Comparison of ENCODE assay signal across 8 cellular contexts in the genomic region with DNA sequence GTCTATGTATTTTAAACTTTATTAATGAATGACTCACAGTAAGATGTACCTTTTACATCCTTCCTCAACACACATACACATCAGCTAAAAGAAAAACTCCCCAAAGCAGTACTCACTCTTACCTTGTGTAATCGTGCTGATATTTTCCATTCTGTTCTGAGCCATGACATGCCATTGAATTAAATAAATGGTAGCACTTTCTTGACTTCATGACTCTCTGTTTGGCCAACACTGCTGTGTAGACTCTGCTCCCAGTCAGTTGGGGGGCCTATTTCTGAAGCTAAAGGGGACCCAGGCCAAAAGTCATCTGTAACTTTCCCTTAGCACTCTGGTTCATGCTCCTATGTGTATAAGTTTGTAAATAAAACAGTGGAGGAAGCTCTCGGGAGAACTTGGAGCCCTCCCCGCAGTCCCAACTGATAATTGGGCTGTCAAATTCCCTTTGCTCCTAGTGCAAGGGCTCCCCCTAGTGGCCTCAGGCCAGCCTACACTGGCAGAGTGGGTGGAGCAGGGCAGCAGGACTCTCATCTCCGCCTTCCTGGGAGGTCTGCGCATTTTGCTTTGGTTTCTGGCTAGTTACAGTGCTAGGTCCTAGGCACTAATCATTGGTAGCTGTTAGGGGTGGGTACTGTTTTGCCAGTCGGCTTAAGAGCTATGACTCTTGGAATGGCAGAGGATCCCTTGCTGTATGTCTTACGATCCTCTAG. TPM values are rescaled to one million over a fixed set of nuclear protein-coding genes. Genes with fewer than 3 reads are reported as not detected.
DNase-seq lines count a peak whose midpoint lies in the region; ATAC-seq and TF ChIP-seq lines count a peak whose summit lies in the region.

No MANE protein-coding gene starts in this region.

- H3K4me1 ChIP-seq in osteoblast (ENCODE audit: insufficient read depth, low read length), result peaks cover 15% of the 10 kb centered on the region

- H3K27ac Mint-ChIP-seq in type B pancreatic cell, result peak overlapping the region; percentile 35

- H4K20me1 ChIP-seq in osteoblast (ENCODE audit: insufficient read depth, low read length), result no peaks in the 10 kb centered on the region

- TF ChIP-seq CTCF in osteoblast (IDR thresholded peaks at IDR 0.05; ENCODE audit: extremely low read depth, low read depth, low read length) (peak; percentile 99), type B pancreatic cell (conservative IDR thresholded peaks at IDR 0.05) (peak; percentile 96)

- H3K36me3 ChIP-seq in osteoblast (ENCODE audit: insufficient read depth, low read length), result no peaks in the 10 kb centered on the region

- peak; percentile 79 for DNase-seq in EH (ENCODE audit: low read depth)
- peak; percentile 45 for DNase-seq in Jurkat, Clone E6-1 (ENCODE audit: low read depth, low spot score)
- peak; percentile 78 for DNase-seq in RPMI8226
- peak; percentile 40 for DNase-seq in activated T-helper 9 cell treated with anti-CD3 and anti-CD28 coated beads, Interleukin-2, amount 50 U/mL, for 16 hours (ENCODE audit: low read depth)
- peak; percentile 51 for DNase-seq in foreskin melanocyte
- peak; percentile 92 for DNase-seq in osteoblast (ENCODE audit: insufficient read length, low spot score, missing footprints)
- peak; percentile 86 for DNase-seq in type B pancreatic cell (ENCODE audit: extremely low spot score, unreplicated experiment)

- H3K27me3 Mint-ChIP-seq in type B pancreatic cell, result peaks cover 8% of the 10 kb centered on the region

- H3K4me3 ChIP-seq in Jurkat, Clone E6-1 (ENCODE audit: low read length), result no peak overlapping the region
- H3K4me3 ChIP-seq in osteoblast (ENCODE audit: insufficient read depth, low read length), result no peak overlapping the region

- peaks cover 6% of the 10 kb centered on the region for H3K27me3 ChIP-seq in osteoblast (ENCODE audit: insufficient read depth, low read length)

- no peaks in the 10 kb centered on the region for H3K9me3 ChIP-seq in osteoblast (ENCODE audit: low read depth, low read length)

- H3K79me2 ChIP-seq in osteoblast (ENCODE audit: insufficient read depth, low read length), result no peaks in the 10 kb centered on the region

- H2AFZ ChIP-seq in osteoblast (ENCODE audit: low read length), result peak overlapping the region; percentile 52

- H3K4me2 ChIP-seq in osteoblast (ENCODE audit: insufficient read depth, low read length), result peak overlapping the region; percentile 58

- ATAC-seq in GM21786 (IDR thresholded peaks at IDR 0.05; ENCODE audit: unreplicated experiment), result peak; percentile 64

- H3K9me3 Mint-ChIP-seq in type B pancreatic cell, result no peaks in the 10 kb centered on the region

- H3K27ac ChIP-seq in osteoblast (ENCODE audit: low read depth, low read length), result no peak overlapping the region

- peaks cover 35% of the 10 kb centered on the region for H3K4me1 Mint-ChIP-seq in type B pancreatic cell (ENCODE audit: unreplicated experiment)

- H3K4me3 Mint-ChIP-seq in type B pancreatic cell, result peak overlapping the region; percentile 48

- no peaks in the 10 kb centered on the region for H3K36me3 Mint-ChIP-seq in type B pancreatic cell

RNA-seq across cellular contexts. Expression of gene FYB2, which starts 1.7 kb away (rescaled TPM):
- not detected for polyA plus RNA-seq in Jurkat, Clone E6-1 (2012; ENCODE audit: insufficient read depth, insufficient read length)
- total RNA-seq in osteoblast (not detected in 2 replicates), type B pancreatic cell (ENCODE audit: low replicate concordance) (0.76 and 1.3 TPM in 2 replicates)

RNA-seq across cellular contexts. Expression of gene C8A, which starts 33.7 kb away (rescaled TPM):
- not detected for polyA plus RNA-seq in Jurkat, Clone E6-1 (2012; ENCODE audit: insufficient read depth, insufficient read length)
- not detected in 2 replicates for total RNA-seq in osteoblast
- total RNA-seq in type B pancreatic cell (ENCODE audit: low replicate concordance), result 0.46 and 0.64 TPM in 2 replicates

Comparison
In these comparisons a context has a peak if more than half of its experiments do, and no peak if none do; other contexts are left out.
1. DNase-seq: peak in every context shown above with its lines; median percentile 92 in osteoblast; 86 in type B pancreatic cell; 79 in EH; 78 in RPMI8226; 51 in foreskin melanocyte; 45 in Jurkat, Clone E6-1; 40 in activated T-helper 9 cell treated with anti-CD3 and anti-CD28 coated beads, Interleukin-2, amount 50 U/mL, for 16 hours.